Comparison of ENCODE assay signal across 8 cellular contexts in genomic region chr4:8050555-8051206, GRCh38.
DNase-seq lines count a peak whose midpoint lies in the region; ATAC-seq, FAIRE-seq and TF ChIP-seq lines count a peak whose summit lies in the region.

No MANE protein-coding gene starts in this region.

- WGBS in spleen, 5 donors = 17 to 45% (median 19%) methylated on average over 16 to 28 of the region's 28 CpGs

- FAIRE-seq in astrocyte (lab: Jason Lieb, UNC) = no peak

- TF ChIP-seq POLR2A in spleen (IDR thresholded peaks at IDR 0.05) = no peak

- peak; percentile 95 for DNase-seq in NCI-H1092 treated with DMSO at 0.1 percent for 48 hours (lab: John Stamatoyannopoulos, UW)
- DNase-seq in astrocyte (ENCODE audit: low read depth) = peak; percentile 17
- DNase-seq in spleen = no peak
- DNase-seq in WERI-Rb-1 = no peak
- DNase-seq in naive thymus-derived CD8-positive, alpha-beta T cell = no peak
- DNase-seq in activated CD8-positive, alpha-beta memory T cell treated with anti-CD3 and anti-CD28 coated beads, Interleukin-2, amount 10 ng/mL, durations not matched to agents 7 days and 5 days = no peak

- H3K9me3 ChIP-seq in astrocyte (ENCODE audit: insufficient read depth, low read depth, low read length) (peaks cover 7% of the 10 kb centered on the region), iPS-18a (ENCODE audit: control insufficient read depth, low read depth, low read length) (no peaks in the 10 kb centered on the region), spleen (peaks cover 0 to 17% (median 12%) of the 10 kb centered on the region in 8 donors), WERI-Rb-1 (ENCODE audit: severe bottlenecking) (peaks cover 11% of the 10 kb centered on the region)

- peaks cover 58% of the 10 kb centered on the region for H3K27me3 Mint-ChIP-seq in astrocyte (ENCODE audit: low read depth, unreplicated experiment)
- H3K27me3 Mint-ChIP-seq in naive thymus-derived CD8-positive, alpha-beta T cell = peaks cover 0 to 15% (median 3%) of the 10 kb centered on the region in 5 donors
- H3K27me3 Mint-ChIP-seq in activated CD8-positive, alpha-beta memory T cell treated with anti-CD3 and anti-CD28 coated beads, Interleukin-2, amount 10 ng/mL, durations not matched to agents 7 days and 5 days = peaks cover 9% of the 10 kb centered on the region

- intact Hi-C loops in spleen (cut with DNase I; ENCODE audit: low total_unique reads) = no loop called here

- H3K79me2 ChIP-seq in astrocyte (ENCODE audit: insufficient read depth, low read length) = no peaks in the 10 kb centered on the region

- no peak for ATAC-seq in GM21526 (IDR thresholded peaks at IDR 0.05; ENCODE audit: low FRiP score, unreplicated experiment)
- no peak for ATAC-seq in naive thymus-derived CD8-positive, alpha-beta T cell
- no peak for ATAC-seq in activated CD8-positive, alpha-beta memory T cell treated with anti-CD3 and anti-CD28 coated beads, Interleukin-2, amount 10 ng/mL, durations not matched to agents 7 days and 5 days

- H3K9ac ChIP-seq in astrocyte (ENCODE audit: low read length) (no peak overlapping the region), iPS-18a (ENCODE audit: low read length) (no peak overlapping the region)

- POLR2A ChIA-PET in naive thymus-derived CD8-positive, alpha-beta T cell (lab: Charles Lee) = no interaction called here

- no peaks in the 10 kb centered on the region for H3K9me3 Mint-ChIP-seq in astrocyte (ENCODE audit: unreplicated experiment)
- H3K9me3 Mint-ChIP-seq in naive thymus-derived CD8-positive, alpha-beta T cell = peaks cover 0 to 15% (median 5%) of the 10 kb centered on the region in 9 donors
- H3K9me3 Mint-ChIP-seq in activated CD8-positive, alpha-beta memory T cell treated with anti-CD3 and anti-CD28 coated beads, Interleukin-2, amount 10 ng/mL, durations not matched to agents 7 days and 5 days (ENCODE audit: low read depth) = peaks cover 4% of the 10 kb centered on the region

- peak overlapping the region; percentile 43 for H3K4me2 ChIP-seq in astrocyte (ENCODE audit: low read length)

- no peak overlapping the region for H3K27ac ChIP-seq in astrocyte (ENCODE audit: low read depth, low read length)
- peak overlapping the region; percentile 1 for H3K27ac ChIP-seq in iPS-18a (ENCODE audit: low read length)
- peak overlapping the region in 7 of 8 donors; percentile 38 to 75 (median 67) for H3K27ac ChIP-seq in spleen
- no peak overlapping the region for H3K27ac ChIP-seq in WERI-Rb-1

- H3K4me3 ChIP-seq in astrocyte (ENCODE audit: insufficient read depth, low read depth, low read length) = no peak overlapping the region
- H3K4me3 ChIP-seq in iPS-18a (ENCODE audit: low read length) = peak overlapping the region; percentile 26
- H3K4me3 ChIP-seq in spleen = no peak overlapping the region
- H3K4me3 ChIP-seq in WERI-Rb-1 (ENCODE audit: low read depth, low read length) = no peak overlapping the region

- no peak for TF ChIP-seq CTCF in astrocyte (IDR thresholded peaks at IDR 0.05; ENCODE audit: insufficient read depth, low read depth, low read length)
- no peak for TF ChIP-seq CTCF in spleen (IDR thresholded peaks at IDR 0.05 in 8 of 11, conservative IDR thresholded peaks at IDR 0.05 in 3 of 11)
- TF ChIP-seq CTCF in WERI-Rb-1 (IDR thresholded peaks at IDR 0.05; ENCODE audit: low read depth, low read length) = no peak

- no peak overlapping the region for H3K27ac Mint-ChIP-seq in astrocyte (ENCODE audit: unreplicated experiment)
- no peak overlapping the region for H3K27ac Mint-ChIP-seq in naive thymus-derived CD8-positive, alpha-beta T cell
- H3K27ac Mint-ChIP-seq in activated CD8-positive, alpha-beta memory T cell treated with anti-CD3 and anti-CD28 coated beads, Interleukin-2, amount 10 ng/mL, durations not matched to agents 7 days and 5 days = no peak overlapping the region

- no peaks in the 10 kb centered on the region for H3K36me3 Mint-ChIP-seq in astrocyte (ENCODE audit: low read depth, unreplicated experiment)
- H3K36me3 Mint-ChIP-seq in naive thymus-derived CD8-positive, alpha-beta T cell = peaks cover 0 to 16% (median 0%) of the 10 kb centered on the region in 3 donors
- peaks cover 2% of the 10 kb centered on the region for H3K36me3 Mint-ChIP-seq in activated CD8-positive, alpha-beta memory T cell treated with anti-CD3 and anti-CD28 coated beads, Interleukin-2, amount 10 ng/mL, durations not matched to agents 7 days and 5 days

- no peaks in the 10 kb centered on the region for H3K36me3 ChIP-seq in astrocyte (ENCODE audit: insufficient read depth, low read length)
- no peaks in the 10 kb centered on the region for H3K36me3 ChIP-seq in iPS-18a (ENCODE audit: control insufficient read depth, low read depth, low read length)
- peaks cover 0 to 58% (median 12%) of the 10 kb centered on the region in 6 donors for H3K36me3 ChIP-seq in spleen
- no peaks in the 10 kb centered on the region for H3K36me3 ChIP-seq in WERI-Rb-1

- no peaks in the 10 kb centered on the region for H4K20me1 ChIP-seq in astrocyte (ENCODE audit: insufficient read depth, low read length)

- CTCF ChIA-PET in activated CD8-positive, alpha-beta memory T cell treated with anti-CD3 and anti-CD28 coated beads, Interleukin-2, amount 10 ng/mL, durations not matched to agents 7 days and 5 days (lab: Charles Lee) = no interaction called here

- H3K4me1 ChIP-seq in astrocyte (ENCODE audit: insufficient read depth, low read length) (peaks cover 3% of the 10 kb centered on the region), iPS-18a (ENCODE audit: control insufficient read depth, low read depth, low read length) (peaks cover 46% of the 10 kb centered on the region), spleen (peaks cover 0 to 36% (median 21%) of the 10 kb centered on the region in 6 donors)

- no peak overlapping the region for H3K4me3 Mint-ChIP-seq in astrocyte (ENCODE audit: unreplicated experiment)
- H3K4me3 Mint-ChIP-seq in naive thymus-derived CD8-positive, alpha-beta T cell = no peak overlapping the region
- H3K4me3 Mint-ChIP-seq in activated CD8-positive, alpha-beta memory T cell treated with anti-CD3 and anti-CD28 coated beads, Interleukin-2, amount 10 ng/mL, durations not matched to agents 7 days and 5 days = no peak overlapping the region

- H3K27me3 ChIP-seq in astrocyte (ENCODE audit: insufficient read depth, low read length) (peaks cover 27% of the 10 kb centered on the region), iPS-18a (ENCODE audit: control insufficient read depth, insufficient read depth, low read length) (no peaks in the 10 kb centered on the region), spleen (replicated peaks in 1 of 7) (peaks cover 0 to 14% (median 0%) of the 10 kb centered on the region in 7 donors), WERI-Rb-1 (ENCODE audit: insufficient read depth, low read depth, severe bottlenecking) (no peaks in the 10 kb centered on the region)

- H2AFZ ChIP-seq in astrocyte (ENCODE audit: low read depth, low read length) = peak overlapping the region; percentile 11

- H3K4me1 Mint-ChIP-seq in astrocyte (ENCODE audit: low read depth, unreplicated experiment) = no peaks in the 10 kb centered on the region
- peaks cover 0 to 2% (median under 1%) of the 10 kb centered on the region in 4 donors for H3K4me1 Mint-ChIP-seq in naive thymus-derived CD8-positive, alpha-beta T cell
- no peaks in the 10 kb centered on the region for H3K4me1 Mint-ChIP-seq in activated CD8-positive, alpha-beta memory T cell treated with anti-CD3 and anti-CD28 coated beads, Interleukin-2, amount 10 ng/mL, durations not matched to agents 7 days and 5 days

Comparison
In these comparisons a context has a peak if more than half of its experiments do, and no peak if none do; other contexts are left out.
1. DNase-seq: peak in NCI-H1092 treated with DMSO at 0.1 percent for 48 hours (single experiment) and astrocyte (single experiment); none in spleen (single experiment), WERI-Rb-1 (single experiment), naive thymus-derived CD8-positive, alpha-beta T cell (0 of 10) and activated CD8-positive, alpha-beta memory T cell treated with anti-CD3 and anti-CD28 coated beads, Interleukin-2, amount 10 ng/mL, durations not matched to agents 7 days and 5 days (single experiment).
2. H3K27ac ChIP-seq: peak in iPS-18a (single experiment) and spleen (7 of 8); none in astrocyte (single experiment) and WERI-Rb-1 (single experiment).